In the genomic region with DNA sequence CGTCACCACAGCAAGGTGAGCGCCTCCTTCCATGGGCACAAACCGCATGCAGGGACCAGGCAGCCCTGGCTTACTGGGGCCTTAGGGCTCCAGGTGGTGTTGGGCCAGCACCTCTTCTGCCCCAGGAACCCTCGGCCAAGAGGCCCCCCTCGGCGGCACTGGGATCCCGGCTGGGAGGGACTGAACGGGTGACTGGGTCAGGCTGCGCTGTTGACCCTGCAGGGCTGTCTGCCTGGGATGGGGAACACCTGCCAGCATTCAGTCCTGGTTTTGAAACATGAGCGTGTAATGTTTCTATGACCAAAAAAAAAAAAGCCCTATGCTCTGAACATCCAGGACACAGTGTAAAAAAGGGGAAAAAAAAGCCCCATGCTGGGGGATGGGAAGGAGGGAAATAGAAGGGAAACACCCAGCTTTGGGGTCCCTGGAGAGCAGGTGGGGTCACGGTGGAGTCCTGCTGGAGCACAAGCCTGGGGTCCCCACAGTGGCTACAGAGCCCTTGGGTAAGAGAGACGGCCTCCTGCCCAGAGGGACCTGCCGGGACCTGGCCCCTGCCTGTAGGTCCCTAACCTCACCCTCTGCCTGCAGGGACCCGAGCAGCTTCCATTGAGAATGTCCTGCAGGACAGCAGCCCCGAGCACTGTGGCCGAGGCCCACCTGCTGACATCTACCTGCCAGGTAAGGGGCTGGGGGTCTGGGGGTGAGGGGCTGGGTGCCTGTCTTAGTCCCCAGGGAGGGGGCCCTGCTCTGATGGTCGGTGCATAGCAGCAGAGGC, we compare ENCODE assay signal across 2 cellular contexts.
TF ChIP-seq lines count a peak whose summit lies in the region.

No MANE protein-coding gene starts in this region.

TF ChIP-seq in A549, 52 proteins besides CTCF, POLR2A, EP300 and RAD21:
- TF ChIP-seq SREBF2 (IDR thresholded peaks at IDR 0.05) = no peak
- no peak for TF ChIP-seq PHF8 (IDR thresholded peaks at IDR 0.05; ENCODE audit: borderline replicate concordance, low read depth)
- TF ChIP-seq, protein P1, sequence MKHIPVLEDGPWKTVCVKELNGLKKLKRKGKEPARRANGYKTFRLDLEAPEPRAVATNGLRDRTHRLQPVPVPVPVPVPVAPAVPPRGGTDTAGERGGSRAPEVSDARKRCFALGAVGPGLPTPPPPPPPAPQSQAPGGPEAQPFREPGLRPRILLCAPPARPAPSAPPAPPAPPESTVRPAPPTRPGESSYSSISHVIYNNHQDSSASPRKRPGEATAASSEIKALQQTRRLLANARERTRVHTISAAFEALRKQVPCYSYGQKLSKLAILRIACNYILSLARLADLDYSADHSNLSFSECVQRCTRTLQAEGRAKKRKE (CRISPR knock-in tag; IDR thresholded peaks at IDR 0.05; ENCODE audit: low read depth) = no peak
- TF ChIP-seq BCL3 (IDR thresholded peaks at IDR 0.05) = no peak
- no peak for TF ChIP-seq FOSL2 (IDR thresholded peaks at IDR 0.05)
- no peak for TF ChIP-seq FOSL2 (CRISPR knock-in tag; IDR thresholded peaks at IDR 0.05)
TF ChIP-seq in A549: peak in this region for 0.

TF ChIP-seq in H1, 55 proteins besides CTCF, POLR2A, EP300 and RAD21:
- no peak for TF ChIP-seq TEAD4 (IDR thresholded peaks at IDR 0.05; ENCODE audit: low read depth, low read length)
- no peak for TF ChIP-seq MAX (IDR thresholded peaks at IDR 0.05)
- TF ChIP-seq KDM1A (IDR thresholded peaks at IDR 0.05; ENCODE audit: borderline replicate concordance, low read length) = no peak
- TF ChIP-seq PHF8 (conservative IDR thresholded peaks at IDR 0.05; ENCODE audit: low read depth, low read length) = no peak
- no peak for TF ChIP-seq SUZ12 (IDR thresholded peaks at IDR 0.05; ENCODE audit: low read length)
- no peak for TF ChIP-seq SP2 (IDR thresholded peaks at IDR 0.05; ENCODE audit: low read length)
- TF ChIP-seq BACH1 (IDR thresholded peaks at IDR 0.05; ENCODE audit: low read length) = no peak
- TF ChIP-seq, protein P2, sequence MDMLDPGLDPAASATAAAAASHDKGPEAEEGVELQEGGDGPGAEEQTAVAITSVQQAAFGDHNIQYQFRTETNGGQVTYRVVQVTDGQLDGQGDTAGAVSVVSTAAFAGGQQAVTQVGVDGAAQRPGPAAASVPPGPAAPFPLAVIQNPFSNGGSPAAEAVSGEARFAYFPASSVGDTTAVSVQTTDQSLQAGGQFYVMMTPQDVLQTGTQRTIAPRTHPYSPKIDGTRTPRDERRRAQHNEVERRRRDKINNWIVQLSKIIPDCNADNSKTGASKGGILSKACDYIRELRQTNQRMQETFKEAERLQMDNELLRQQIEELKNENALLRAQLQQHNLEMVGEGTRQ (IDR thresholded peaks at IDR 0.05; ENCODE audit: low read length) = no peak
